Comparison of ENCODE assay signal across 11 cellular contexts in genomic region chr14:50529288-50530179, GRCh38. TPM values are rescaled to one million over a fixed set of nuclear protein-coding genes. Genes with fewer than 3 reads are reported as not detected.
DNase-seq lines count a peak whose midpoint lies in the region; ATAC-seq and TF ChIP-seq lines count a peak whose summit lies in the region.
"Had no signal": no experiment of that assay in that cellular context is flagged by ENCODE, and none has a peak within 500 bp of the region (broad histone marks: within the 10 kb centered on the region; RNA-seq: fewer than 3 reads in every experiment).

No MANE protein-coding gene starts in this region.

- TF ChIP-seq CTCF in BE2C (IDR thresholded peaks at IDR 0.05; ENCODE audit: low read depth, low read length), result no peak

- H3K27me3 ChIP-seq in BE2C, result no peaks in the 10 kb centered on the region

- ATAC-seq in naive B cell (ENCODE audit: low read depth in 2 of 2), result no peak
- no peak for ATAC-seq in HG03095 (IDR thresholded peaks at IDR 0.05; ENCODE audit: unreplicated experiment)
- ATAC-seq in HG03354 (IDR thresholded peaks at IDR 0.05; ENCODE audit: poor library complexity, severe bottlenecking, unreplicated experiment), result no peak

- H3K4me3 ChIP-seq in BE2C (ENCODE audit: low read depth, low read length), result peak overlapping the region; percentile 81; the same call in 1 of the 2 replicates

- no peaks in the 10 kb centered on the region for H3K9me3 Mint-ChIP-seq in naive B cell

- peaks cover 43 to 66% (median 60%) of the 10 kb centered on the region in 3 donors for H3K4me1 Mint-ChIP-seq in naive B cell

- H3K27me3 Mint-ChIP-seq in naive B cell, result no peaks in the 10 kb centered on the region

- H3K4me3 Mint-ChIP-seq in naive B cell, result peak overlapping the region in 7 of 8 donors; percentile 21 to 92 (median 64)

- peak overlapping the region in 4 of 6 donors; percentile 10 to 94 (median 36) for H3K27ac Mint-ChIP-seq in naive B cell

- no peaks in the 10 kb centered on the region for H3K36me3 Mint-ChIP-seq in naive B cell

- DNase-seq in BE2C, result no peak
- DNase-seq in M059J (ENCODE audit: low read depth), result peak; percentile 41
- no peak for DNase-seq in caudate nucleus (lab: John Stamatoyannopoulos, UW)
- no peak for DNase-seq in naive B cell
- no peak for DNase-seq in COLO668 (lab: John Stamatoyannopoulos, UW; ENCODE audit: unreplicated experiment)
- DNase-seq in OCI-M2 (lab: John Stamatoyannopoulos, UW; ENCODE audit: unreplicated experiment), result no peak
- DNase-seq: central memory CD4-positive, alpha-beta T cell; Kasumi-1; stimulated activated naive CD4-positive, alpha-beta T cell had no signal

- no peaks in the 10 kb centered on the region for H3K9me3 ChIP-seq in BE2C

- peak overlapping the region; percentile 20 for H3K27ac ChIP-seq in caudate nucleus (ENCODE audit: low read depth, low read length)

- H3K36me3 ChIP-seq in BE2C, result 0 out of 2 replicates have a peak, but pooled peaks cover 3% of the 10 kb centered on the region

- H3K4me1 ChIP-seq in BE2C, result peaks cover 6% of the 10 kb centered on the region

RNA-seq across cellular contexts. Expression of gene MAP4K5, which starts 2.8 kb away (rescaled TPM):
- polyA plus RNA-seq in BE2C (2012; ENCODE audit: insufficient read depth, insufficient read length, low read depth), result 19.2 TPM
- total RNA-seq in M059J (2014; rRNA removed; shearing (Covaris generic)), result 58.2 and 75.4 TPM in 2 replicates
- 10 to 100 TPM; 25.8 to 45.3 (median 35.4) TPM for polyA plus RNA-seq in naive B cell (ENCODE audit: low read depth in 6 of 6)

RNA-seq across cellular contexts. Expression of gene ATL1, which starts 30.4 kb away (rescaled TPM):
- polyA plus RNA-seq in BE2C (2012; ENCODE audit: insufficient read depth, insufficient read length, low read depth), result 21.4 TPM
- total RNA-seq in M059J (2014; rRNA removed; shearing (Covaris generic)), result 0.32 and 0.44 TPM in 2 replicates
- 1 to 10 TPM; 2.1 to 7.1 (median 5.2) TPM for polyA plus RNA-seq in naive B cell (ENCODE audit: low read depth in 6 of 6)
